ENCODE assay signal across 19 cellular contexts in genomic region chr1:180000575-180000974, GRCh38.
"Had no signal": no experiment of that assay in that cellular context is flagged by ENCODE, and none has a peak within 500 bp of the region (broad histone marks: within the 10 kb centered on the region; RNA-seq: fewer than 3 reads in every experiment).

No MANE protein-coding gene starts in this region.

- ATAC-seq: foreskin keratinocyte; naive thymus-derived CD4-positive, alpha-beta T cell had no signal

- H3K4me3 Mint-ChIP-seq: immature natural killer cell; naive thymus-derived CD4-positive, alpha-beta T cell; nephron progenitor cell had no signal

- H3K36me3 ChIP-seq: colonic mucosa had no signal

- H3K4me1 ChIP-seq: colonic mucosa, foreskin keratinocyte had no signal

- H3K9me3 Mint-ChIP-seq: immature natural killer cell; naive thymus-derived CD4-positive, alpha-beta T cell; nephron progenitor cell had no signal

- H3K27ac Mint-ChIP-seq: nephron progenitor cell had no signal

- H3K27me3 Mint-ChIP-seq: naive thymus-derived CD4-positive, alpha-beta T cell had no signal

- H3K27ac ChIP-seq: colonic mucosa, foreskin keratinocyte, left ventricle myocardium inferior, psoas muscle, sigmoid colon, skin epidermis had no signal

- H3K4me1 Mint-ChIP-seq: nephron progenitor cell had no signal

- H3K4me3 ChIP-seq: colonic mucosa, left ventricle myocardium inferior, lung, psoas muscle, sigmoid colon, skin epidermis, stomach had no signal

- H3K9me3 ChIP-seq: colonic mucosa, left ventricle myocardium inferior, psoas muscle, sigmoid colon, stomach had no signal

- DNase-seq: colonic mucosa; dermis blood vessel endothelial cell; foreskin keratinocyte; immature natural killer cell; left ventricle myocardium inferior; mesenchymal stem cell; naive thymus-derived CD4-positive, alpha-beta T cell; nephron progenitor cell; psoas muscle; retina; sigmoid colon; stimulated activated CD4-positive, alpha-beta T cell treated with anti-CD3 and anti-CD28 coated beads, Interleukin-2, amount 100 ng/mL, for 24 hours; stimulated activated CD4-positive, alpha-beta T cell treated with anti-CD3 and anti-CD28 coated beads, Interleukin-4, amount 100 ng/mL, for 4 hours; stimulated activated naive CD4-positive, alpha-beta T cell; stomach; substantia nigra; trophoblast cell had no signal

- H3K27me3 ChIP-seq: colonic mucosa, foreskin keratinocyte, sigmoid colon, stomach had no signal
